8 cellular contexts compared by ENCODE assay signal in genomic region chr17:8122391-8122922, GRCh38. TPM values are rescaled to one million over a fixed set of nuclear protein-coding genes. Genes with fewer than 3 reads are reported as not detected.
A peak's percentile ranks its signal among the peaks of the same experiment; 100 is the strongest.
DNase-seq lines count a peak whose midpoint lies in the region; ATAC-seq and TF ChIP-seq lines count a peak whose summit lies in the region.

No MANE protein-coding gene starts in this region.

- H2AFZ ChIP-seq in parathyroid adenoma, result peak overlapping the region; percentile 87

- peaks cover 47% of the 10 kb centered on the region for H3K4me1 ChIP-seq in parathyroid adenoma

- intact Hi-C loops in activated CD4-positive, alpha-beta T cell treated with anti-CD3 and anti-CD28 coated beads for 36 hours (cut with DNase I, micrococcal nuclease), result loop anchor here in 1 of 2 experiments (5.0 kb wide), 1 partner anchor 315 kb away; the partner anchor contains the start of gene NDEL1

- no peaks in the 10 kb centered on the region for H3K79me2 ChIP-seq in parathyroid adenoma

- H3K4me1 Mint-ChIP-seq in activated CD4-positive, alpha-beta T cell treated with anti-CD3 and anti-CD28 coated beads for 36 hours, result peaks cover 74% of the 10 kb centered on the region

- no peak overlapping the region for H3K9ac ChIP-seq in parathyroid adenoma

- peak; percentile 61 for DNase-seq in activated CD4-positive, alpha-beta T cell treated with anti-CD3 and anti-CD28 coated beads for 36 hours
- no peak for DNase-seq in activated CD4-positive, alpha-beta T cell treated with anti-CD3 and anti-CD28 coated beads for 4 hours
- DNase-seq in SK-MEL-5 (ENCODE audit: low read depth, low spot score) (peak; percentile 34), epithelial cell of prostate (ENCODE audit: low read depth, low spot score) (no peak), pons (ENCODE audit: low spot score) (no peak), SIG-M5 treated with dmso at 0.1 percent for 504 hours (lab: John Stamatoyannopoulos, UW; ENCODE audit: unreplicated experiment) (no peak)
- no peak for DNase-seq in activated effector memory CD4-positive, alpha-beta T cell treated with anti-CD3 and anti-CD28 coated beads, Interleukin-2, amount 50 U/mL, for 16 hours

- no peak for ATAC-seq in activated CD4-positive, alpha-beta T cell treated with anti-CD3 and anti-CD28 coated beads for 36 hours

- H3K4me2 ChIP-seq in parathyroid adenoma (ENCODE audit: low read length), result peak overlapping the region; percentile 82

- peak overlapping the region; percentile 80 for H3K4me3 ChIP-seq in parathyroid adenoma (ENCODE audit: low read depth, low read length)

- peaks cover 19% of the 10 kb centered on the region for H3K27me3 Mint-ChIP-seq in activated CD4-positive, alpha-beta T cell treated with anti-CD3 and anti-CD28 coated beads for 36 hours

- no peaks in the 10 kb centered on the region for H3K36me3 ChIP-seq in parathyroid adenoma (ENCODE audit: control insufficient read depth, insufficient read depth, low read length)

- TF ChIP-seq CTCF in parathyroid adenoma (IDR thresholded peaks at IDR 0.05), result no peak

- peak overlapping the region; percentile 90 for H3K4me3 Mint-ChIP-seq in activated CD4-positive, alpha-beta T cell treated with anti-CD3 and anti-CD28 coated beads for 36 hours

- no peaks in the 10 kb centered on the region for H3K9me3 Mint-ChIP-seq in activated CD4-positive, alpha-beta T cell treated with anti-CD3 and anti-CD28 coated beads for 36 hours (ENCODE audit: low read depth)

- POLR2A ChIA-PET in activated CD4-positive, alpha-beta T cell treated with anti-CD3 and anti-CD28 coated beads for 36 hours (lab: Charles Lee), result interaction anchor here (0.6 to 5.0 kb wide), 4 partner anchors 51 to 88 kb away, joined by 3 to 52 read pairs (median 3); partner anchors contain the start of gene AURKB

- H3K36me3 Mint-ChIP-seq in activated CD4-positive, alpha-beta T cell treated with anti-CD3 and anti-CD28 coated beads for 36 hours (ENCODE audit: low read depth), result peaks cover 7% of the 10 kb centered on the region

- peak overlapping the region; percentile 47 for H3K27ac Mint-ChIP-seq in activated CD4-positive, alpha-beta T cell treated with anti-CD3 and anti-CD28 coated beads for 36 hours

- CTCF ChIA-PET in activated CD4-positive, alpha-beta T cell treated with anti-CD3 and anti-CD28 coated beads for 36 hours (lab: Charles Lee), result interaction anchor here (0.6 to 7.8 kb wide), 9 partner anchors 10 to 103 kb away, joined by 3 to 88 read pairs (median 3); no protein-coding TSS in a partner anchor

- H3K27ac ChIP-seq in epithelial cell of prostate (peak overlapping the region; percentile 94), parathyroid adenoma (no peak overlapping the region)

- H3K9me3 ChIP-seq in parathyroid adenoma (ENCODE audit: control insufficient read depth, low read length), result no peaks in the 10 kb centered on the region

- peaks cover 2% of the 10 kb centered on the region for H3K27me3 ChIP-seq in parathyroid adenoma (ENCODE audit: control insufficient read depth, insufficient read depth, low read length)

- in situ Hi-C loops in SK-MEL-5 (cut with HindIII; ENCODE audit: low pct_unique_long_range_greater_than_20kb, low sequenced_read_pairs), result no loop called here

RNA-seq across cellular contexts. Expression of gene HES7, which starts 1.4 kb away (rescaled TPM):
- total RNA-seq in activated CD4-positive, alpha-beta T cell treated with anti-CD3 and anti-CD28 coated beads for 36 hours, result 1 to 10 TPM; 2.4 to 3.2 TPM
- total RNA-seq in SK-MEL-5 (2014; rRNA removed; shearing (Covaris generic)), result not detected in 2 replicates
- polyA plus RNA-seq in SK-MEL-5 (2015; cell fraction: cytosol; rRNA removed), result 0.54 TPM in 1 of 2 replicates, not detected in the other
- polyA plus RNA-seq in SK-MEL-5 (2015; cell fraction: nucleus; rRNA removed), result 3.5 and 4.4 TPM in 2 replicates

RNA-seq across cellular contexts. Expression of gene ALOXE3, which starts 4.1 kb away (rescaled TPM):
- under 1 TPM; 0.27 to 0.28 TPM for total RNA-seq in activated CD4-positive, alpha-beta T cell treated with anti-CD3 and anti-CD28 coated beads for 36 hours
- total RNA-seq in SK-MEL-5 (2014; rRNA removed; shearing (Covaris generic)), result not detected in 2 replicates
- 0.06 and 0.39 TPM in 2 replicates for polyA plus RNA-seq in SK-MEL-5 (2015; cell fraction: cytosol; rRNA removed)
- not detected in 2 replicates for polyA plus RNA-seq in SK-MEL-5 (2015; cell fraction: nucleus; rRNA removed)

RNA-seq across cellular contexts. Expression of gene PER1, which starts 29.7 kb away (rescaled TPM):
- 10 to 100 TPM; 46.5 to 55.9 TPM for total RNA-seq in activated CD4-positive, alpha-beta T cell treated with anti-CD3 and anti-CD28 coated beads for 36 hours
- total RNA-seq in SK-MEL-5 (2014; rRNA removed; shearing (Covaris generic)), result 7.7 and 9.7 TPM in 2 replicates
- polyA plus RNA-seq in SK-MEL-5 (2015; cell fraction: cytosol; rRNA removed), result 10.9 and 11.0 TPM in 2 replicates
- polyA plus RNA-seq in SK-MEL-5 (2015; cell fraction: nucleus; rRNA removed), result 30.2 and 41.5 TPM in 2 replicates

RNA-seq across cellular contexts. Expression of gene ALOX12B, which starts 34.9 kb away (rescaled TPM):
- total RNA-seq in activated CD4-positive, alpha-beta T cell treated with anti-CD3 and anti-CD28 coated beads for 36 hours, result 1 to 10 TPM; 3.3 to 3.6 TPM
- 0.21 TPM in 1 of 2 replicates, not detected in the other for total RNA-seq in SK-MEL-5 (2014; rRNA removed; shearing (Covaris generic))
- polyA plus RNA-seq in SK-MEL-5 (2015; cell fraction: cytosol; rRNA removed), result 1.2 and 3.0 TPM in 2 replicates
- polyA plus RNA-seq in SK-MEL-5 (2015; cell fraction: nucleus; rRNA removed), result 0.19 TPM in 1 of 2 replicates, not detected in the other

RNA-seq across cellular contexts. Expression of gene VAMP2, which starts 40.3 kb away (rescaled TPM):
- 10 to 100 TPM; 26.7 to 27.8 TPM for total RNA-seq in activated CD4-positive, alpha-beta T cell treated with anti-CD3 and anti-CD28 coated beads for 36 hours
- total RNA-seq in SK-MEL-5 (2014; rRNA removed; shearing (Covaris generic)), result 3.2 TPM in 2 replicates
- 18.2 and 24.3 TPM in 2 replicates for polyA plus RNA-seq in SK-MEL-5 (2015; cell fraction: cytosol; rRNA removed)
- polyA plus RNA-seq in SK-MEL-5 (2015; cell fraction: nucleus; rRNA removed), result 75.2 and 93.4 TPM in 2 replicates

Comparison
In these comparisons a context has a peak if more than half of its experiments do, and no peak if none do; other contexts are left out.
1. DNase-seq: peak in activated CD4-positive, alpha-beta T cell treated with anti-CD3 and anti-CD28 coated beads for 36 hours (single experiment) and SK-MEL-5 (single experiment); none in activated CD4-positive, alpha-beta T cell treated with anti-CD3 and anti-CD28 coated beads for 4 hours (0 of 2), epithelial cell of prostate (single experiment), pons (single experiment), SIG-M5 treated with dmso at 0.1 percent for 504 hours (single experiment) and activated effector memory CD4-positive, alpha-beta T cell treated with anti-CD3 and anti-CD28 coated beads, Interleukin-2, amount 50 U/mL, for 16 hours (single experiment).